In the genomic region with DNA sequence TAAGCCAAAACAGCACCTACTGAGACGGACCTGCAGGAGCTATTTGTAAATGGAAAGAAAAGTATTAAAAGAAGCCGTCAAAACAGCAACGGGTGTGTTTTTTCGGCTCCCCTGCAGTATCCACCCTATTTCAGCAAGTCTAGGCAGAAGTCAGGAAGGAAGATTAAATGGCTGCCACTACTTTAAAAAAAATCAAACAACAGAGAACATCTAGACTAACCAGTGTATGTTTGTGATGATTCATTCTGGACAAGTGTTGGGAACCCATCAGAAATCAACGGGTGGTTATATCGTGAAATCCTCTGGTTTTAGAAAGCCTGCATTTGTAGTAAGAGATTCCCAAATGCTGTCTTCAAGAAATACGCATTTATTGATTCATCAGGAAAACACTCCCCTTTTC, we compare ENCODE assay signal across 14 cellular contexts. TPM values are rescaled to one million over a fixed set of nuclear protein-coding genes. Genes with fewer than 3 reads are reported as not detected.
DNase-seq lines count a peak whose midpoint lies in the region; ATAC-seq and TF ChIP-seq lines count a peak whose summit lies in the region.
"Had no signal": no experiment of that assay in that cellular context is flagged by ENCODE, and none has a peak within 500 bp of the region (broad histone marks: within the 10 kb centered on the region; RNA-seq: fewer than 3 reads in every experiment).

No MANE protein-coding gene starts in this region.

- peaks cover 28% of the 10 kb centered on the region for H3K4me1 Mint-ChIP-seq in MCF 10A (ENCODE audit: insufficient read depth, unreplicated experiment)
- peaks cover 23% of the 10 kb centered on the region for H3K4me1 Mint-ChIP-seq in T-helper 17 cell

- peaks cover 0 to 5% of the 10 kb centered on the region in 2 donors for H3K27me3 ChIP-seq in breast epithelium
- no peaks in the 10 kb centered on the region for H3K27me3 ChIP-seq in vagina
- no peaks in the 10 kb centered on the region for H3K27me3 ChIP-seq in thyroid gland

- no peaks in the 10 kb centered on the region for H3K4me1 ChIP-seq in breast epithelium
- peaks cover 16% of the 10 kb centered on the region for H3K4me1 ChIP-seq in vagina
- peaks cover 0 to 3% of the 10 kb centered on the region in 2 donors for H3K4me1 ChIP-seq in thyroid gland

- H3K36me3 ChIP-seq in breast epithelium (no peaks in the 10 kb centered on the region), vagina (no peaks in the 10 kb centered on the region), thyroid gland (no peaks in the 10 kb centered on the region)

- ATAC-seq in T-helper 17 cell = no peak

- H3K27ac Mint-ChIP-seq in MCF 10A (ENCODE audit: low read depth, unreplicated experiment) = peak overlapping the region; percentile 32
- peak overlapping the region; percentile 74 for H3K27ac Mint-ChIP-seq in T-helper 17 cell

- DNase-seq in MCF 10A (ENCODE audit: unreplicated experiment) = no peak
- DNase-seq in breast epithelium (ENCODE audit: low spot score in 2 of 2) = no peak
- no peak for DNase-seq in T-helper 17 cell
- peak; percentile 91 for DNase-seq in fibroblast of peridontal ligament (ENCODE audit: extremely low read depth)
- no peak for DNase-seq in vagina (ENCODE audit: extremely low spot score in 2 of 2)
- no peak for DNase-seq in thyroid gland
- no peak for DNase-seq in GM20000 (ENCODE audit: low spot score)
- no peak for DNase-seq in NCI-H1436 treated with DMSO at 0.1 percent for 48 hours (lab: John Stamatoyannopoulos, UW)
- DNase-seq: activated CD4-positive, alpha-beta T cell treated with anti-CD3 and anti-CD28 coated beads for 1 hour; activated effector memory CD4-positive, alpha-beta T cell treated with anti-CD3 and anti-CD28 coated beads, Interleukin-2, amount 50 U/mL, for 16 hours; central memory CD4-positive, alpha-beta T cell; NCI-H1048; NCI-H510A treated with DMSO at 0.1 percent for 48 hours; SHP77 treated with DMSO at 0.1 percent for 48 hours had no signal

- no peaks in the 10 kb centered on the region for H3K9me3 ChIP-seq in breast epithelium
- no peaks in the 10 kb centered on the region for H3K9me3 ChIP-seq in T-helper 17 cell (ENCODE audit: control insufficient read depth, low read length, poor library complexity, severe bottlenecking)
- H3K9me3 ChIP-seq in vagina = no peaks in the 10 kb centered on the region
- no peaks in the 10 kb centered on the region for H3K9me3 ChIP-seq in thyroid gland

- 66 to 69% methylated on average over 7 of the region's 7 CpGs for WGBS in thyroid gland, 2 donors

- no peak for TF ChIP-seq POLR2A in breast epithelium (IDR thresholded peaks at IDR 0.05)
- TF ChIP-seq POLR2A in vagina (IDR thresholded peaks at IDR 0.05) = no peak
- no peak for TF ChIP-seq POLR2A in thyroid gland (IDR thresholded peaks at IDR 0.05)

- H3K27ac ChIP-seq in breast epithelium (no peak overlapping the region), vagina (peak overlapping the region; percentile 39), thyroid gland (no peak overlapping the region)

- intact Hi-C loops in MCF 10A (cut with micrococcal nuclease) (no loop called here), breast epithelium (cut with DNase I; ENCODE audit: low total_unique reads) (loop anchor here (2.0 kb wide), 1 partner anchor 50 kb away; no protein-coding TSS in a partner anchor), vagina (cut with DNase I) (no loop called here), thyroid gland (cut with DNase I) (no loop called here)

- no peaks in the 10 kb centered on the region for H3K9me3 Mint-ChIP-seq in MCF 10A (ENCODE audit: unreplicated experiment)

- no TSS peak for BruUV-seq in MCF 10A (replicated peaks; lab: Mats Ljungman, UMichigan)

- H3K36me3 Mint-ChIP-seq in MCF 10A (ENCODE audit: insufficient read depth, unreplicated experiment) = no peaks in the 10 kb centered on the region
- H3K36me3 Mint-ChIP-seq in T-helper 17 cell (ENCODE audit: low read depth) = no peaks in the 10 kb centered on the region

- no peak overlapping the region for H3K4me3 Mint-ChIP-seq in MCF 10A (ENCODE audit: unreplicated experiment)
- H3K4me3 Mint-ChIP-seq in T-helper 17 cell = no peak overlapping the region

- CTCF ChIA-PET in MCF 10A (lab: Yijun Ruan, JAX) = interaction anchor here (0.7 to 0.8 kb wide), 2 partner anchors 72 to 104 kb away, joined by 3 read pairs; no protein-coding TSS in a partner anchor

- POLR2A ChIA-PET in MCF 10A (lab: Yijun Ruan, JAX) = interaction anchor here (0.9 to 2.4 kb wide), 5 partner anchors 9 to 57 kb away, joined by 3 to 12 read pairs (median 4); a partner anchor contains a TSS

- no peak overlapping the region for H3K4me3 ChIP-seq in breast epithelium
- no peak overlapping the region for H3K4me3 ChIP-seq in vagina
- no peak overlapping the region for H3K4me3 ChIP-seq in thyroid gland (replicated peaks in 1 of 3)

- TF ChIP-seq CTCF in MCF 10A (IDR thresholded peaks at IDR 0.05; ENCODE audit: unreplicated experiment) = no peak
- TF ChIP-seq CTCF in breast epithelium (IDR thresholded peaks at IDR 0.05) = no peak
- TF ChIP-seq CTCF in vagina (IDR thresholded peaks at IDR 0.05) = no peak
- no peak for TF ChIP-seq CTCF in thyroid gland (IDR thresholded peaks at IDR 0.05)
- TF ChIP-seq CTCF in GM20000 (IDR thresholded peaks at IDR 0.05; ENCODE audit: extremely low read depth, missing control alignments) = no peak

- H3K27me3 Mint-ChIP-seq in MCF 10A (ENCODE audit: insufficient read depth, unreplicated experiment) (no peaks in the 10 kb centered on the region), T-helper 17 cell (no peaks in the 10 kb centered on the region)

RNA-seq across cellular contexts. Expression of a gene that starts 9.0 kb away (rescaled TPM):
- total RNA-seq in MCF 10A (2022) = 21.7 and 28.0 TPM in 2 replicates
- 1 to 10 TPM; 1.1 to 7.5 (median 5.3) TPM for total RNA-seq in breast epithelium
- total RNA-seq in T-helper 17 cell = 100 to 1,000 TPM; 111 to 139 TPM
- total RNA-seq in vagina = 7.4 TPM
- total RNA-seq in thyroid gland = 1 to 10 TPM; 1.1 to 2.3 (median 1.6) TPM
